25 cellular contexts compared by ENCODE assay signal in genomic region chr6:45455408-45455807, GRCh38.
DNase-seq lines count a peak whose midpoint lies in the region; ATAC-seq, FAIRE-seq and TF ChIP-seq lines count a peak whose summit lies in the region.
"Had no signal": no experiment of that assay in that cellular context is flagged by ENCODE, and none has a peak within 500 bp of the region (broad histone marks: within the 10 kb centered on the region; RNA-seq: fewer than 3 reads in every experiment).

No MANE protein-coding gene starts in this region.

- H2BK15ac ChIP-seq in IMR-90 (ENCODE audit: low read depth, low read length), result peak overlapping the region; percentile 79; the same call in 1 of the 3 replicates
- no peak overlapping the region for H2BK15ac ChIP-seq in mesendoderm (replicated peaks; ENCODE audit: low read depth)

- no peak overlapping the region for H4K8ac ChIP-seq in IMR-90 (ENCODE audit: low read depth in 2 of 2, low read length in 2 of 2)
- H4K8ac ChIP-seq in mesendoderm (ENCODE audit: low read depth, low read length), result no peak overlapping the region

- H3K9ac ChIP-seq in IMR-90 (ENCODE audit: low read depth, low read length), result no peak overlapping the region
- H3K9ac ChIP-seq in K562 (ENCODE audit: insufficient read depth in 1 of 2, low read depth in 2 of 2, low read length in 2 of 2), result no peak overlapping the region
- no peak overlapping the region for H3K9ac ChIP-seq in mesendoderm (ENCODE audit: low read length)
- H3K9ac ChIP-seq: BLaER1 treated with 17β-estradiol and CSF1 and Interleukin-3, amounts not matched to agents 10 nM and 100 nM had no signal

- peak overlapping the region; percentile 35; the same call in 1 of the 2 replicates for H3K18ac ChIP-seq in IMR-90 (ENCODE audit: low read depth, low read length)
- peak overlapping the region; percentile 51 for H3K18ac ChIP-seq in mesendoderm (ENCODE audit: low read length)

- TF ChIP-seq RAD21 in IMR-90 (IDR thresholded peaks at IDR 0.05; ENCODE audit: low read length) (no peak), K562 (CRISPR knock-in tag; conservative IDR thresholded peaks at IDR 0.05 in 1 of 2, IDR thresholded peaks at IDR 0.05 in 1 of 2) (no peak)

- no peak overlapping the region for H2AK9ac ChIP-seq in IMR-90 (replicated peaks; ENCODE audit: low read depth, low read length, poor library complexity)

- intact Hi-C loops in IMR-90 (cut with micrococcal nuclease) (no loop called here), Panc1 (cut with micrococcal nuclease; ENCODE audit: unreplicated experiment) (no loop called here), K562 (cut with micrococcal nuclease) (no loop called here)

- peak overlapping the region; percentile 57; the same call in 1 of the 2 replicates for H2BK120ac ChIP-seq in IMR-90 (ENCODE audit: low read depth, low read length)
- no peak overlapping the region for H2BK120ac ChIP-seq in mesendoderm (ENCODE audit: low read depth, low read length)

- H3K4me3 ChIP-seq in IMR-90 (ENCODE audit: insufficient read depth, low read depth, low read length) (no peak overlapping the region), Panc1 (ENCODE audit: low read depth in 2 of 2, low read length in 2 of 2) (no peak overlapping the region), K562 (no peak overlapping the region), mesendoderm (ENCODE audit: low read length) (no peak overlapping the region), tibial nerve (no peak overlapping the region)
- H3K4me3 ChIP-seq: A549; BLaER1 treated with 17β-estradiol and CSF1 and Interleukin-3, amounts not matched to agents 10 nM and 100 nM; GM23338; HAP-1 had no signal

- ATAC-seq in IMR-90 (ENCODE audit: low read depth), result no peak
- ATAC-seq in Panc1, result no peak
- ATAC-seq in K562, result no peak; the same call in 2 of the 3 replicates
- no peak for ATAC-seq in HG02970 (IDR thresholded peaks at IDR 0.05; ENCODE audit: low FRiP score, unreplicated experiment)
- ATAC-seq: A549, GM23338 had no signal

- no peak overlapping the region for H3K23ac ChIP-seq in IMR-90 (ENCODE audit: low read depth, low read length)
- no peak overlapping the region for H3K23ac ChIP-seq in mesendoderm (ENCODE audit: low read length)

- H3K9me1 ChIP-seq in IMR-90 (ENCODE audit: insufficient read depth, low read length) (peaks cover 3% of the 10 kb centered on the region), K562 (ENCODE audit: control insufficient read depth, insufficient read depth, low read length) (no peaks in the 10 kb centered on the region)

- H3K79me1 ChIP-seq in IMR-90 (ENCODE audit: low read depth in 1 of 2, low read length in 2 of 2) (peaks cover 7 to 43% of the 10 kb centered on the region in 2 experiments; a peak in 3 of 4 replicates), mesendoderm (ENCODE audit: low read length) (no peaks in the 10 kb centered on the region)

- H4K20me1 ChIP-seq in IMR-90 (ENCODE audit: insufficient read depth, low read length), result no peaks in the 10 kb centered on the region
- H4K20me1 ChIP-seq in K562 (replicated peaks; ENCODE audit: control insufficient read depth, insufficient read depth, low read length), result no peaks in the 10 kb centered on the region
- H4K20me1 ChIP-seq: BLaER1 treated with 17β-estradiol and CSF1 and Interleukin-3, amounts not matched to agents 10 nM and 100 nM had no signal

- TF ChIP-seq CTCF in IMR-90 (conservative IDR thresholded peaks at IDR 0.05; ENCODE audit: low read depth, low read length) (no peak), Panc1 (IDR thresholded peaks at IDR 0.05) (no peak), K562 (IDR thresholded peaks at IDR 0.05 in 2 of 3, conservative IDR thresholded peaks at IDR 0.05 in 1 of 3; ENCODE audit: insufficient read depth in 2 of 3, low read depth in 1 of 3, low read length in 3 of 3) (no peak), tibial nerve (IDR thresholded peaks at IDR 0.05) (no peak)

- H3K27ac ChIP-seq in IMR-90 (ENCODE audit: insufficient read depth, low read length), result no peak overlapping the region
- peak overlapping the region; percentile 75; the same call in 1 of the 2 replicates for H3K27ac ChIP-seq in Panc1 (ENCODE audit: low read length)
- H3K27ac ChIP-seq in K562 (ENCODE audit: extremely low read depth, low read depth, low read length), result no peak overlapping the region
- no peak overlapping the region for H3K27ac ChIP-seq in mesendoderm (ENCODE audit: low read depth, low read length)
- no peak overlapping the region for H3K27ac ChIP-seq in tibial nerve
- H3K27ac ChIP-seq: A549; BLaER1 treated with 17β-estradiol and CSF1 and Interleukin-3, amounts not matched to agents 10 nM and 100 nM had no signal

- H2BK20ac ChIP-seq in IMR-90 (ENCODE audit: low read depth, low read length), result peak overlapping the region; percentile 62

- TF ChIP-seq POLR2A in IMR-90 (IDR thresholded peaks at IDR 0.05; ENCODE audit: low read depth, low read length) (no peak), K562 (conservative IDR thresholded peaks at IDR 0.05) (no peak), tibial nerve (IDR thresholded peaks at IDR 0.05) (no peak)

- in situ Hi-C loops in IMR-90 (cut with MboI; ENCODE audit: low sequenced_read_pairs), result no loop called here
- in situ Hi-C loops in Panc1 (cut with HindIII; ENCODE audit: low pct_unique_long_range_greater_than_20kb, low sequenced_read_pairs), result no loop called here
- in situ Hi-C loops in K562 (cut with MboI), result no loop called here

- FAIRE-seq in K562 (lab: Jason Lieb, UNC), result no peak
- FAIRE-seq: A549, D721Med, GM12891, GM18507, H54 had no signal

- H3K4me1 ChIP-seq in IMR-90 (ENCODE audit: control insufficient read depth, insufficient read depth, low read length) (peaks cover 6% of the 10 kb centered on the region), Panc1 (ENCODE audit: control insufficient read depth, insufficient read depth, low read length) (peaks cover 27% of the 10 kb centered on the region), K562 (replicated peaks in 1 of 2; ENCODE audit: control insufficient read depth in 2 of 2, insufficient read depth in 2 of 2, low read length in 2 of 2) (peaks cover 0 to 37% of the 10 kb centered on the region in 2 experiments; a peak in 3 of 5 replicates), mesendoderm (ENCODE audit: control insufficient read depth, low read depth, low read length) (peaks cover 6% of the 10 kb centered on the region), tibial nerve (peaks cover 0 to 9% (median 4%) of the 10 kb centered on the region in 4 donors)
- H3K4me1 ChIP-seq: BE2C, HAP-1 had no signal

- no peak overlapping the region for H3K4me2 ChIP-seq in IMR-90 (ENCODE audit: low read depth, low read length)
- no peak overlapping the region for H3K4me2 ChIP-seq in K562 (ENCODE audit: insufficient read depth, low read length)
- no peak overlapping the region for H3K4me2 ChIP-seq in mesendoderm (ENCODE audit: low read length)
- H3K4me2 ChIP-seq: A549, GM23338 had no signal

- DNase-seq in IMR-90 (no peak), Panc1 (ENCODE audit: low read depth, low spot score) (no peak), K562 (ENCODE audit: extremely low read depth in 1 of 4, low spot score in 3 of 4) (no peak), mesendoderm (no peak), foreskin melanocyte (no peak), NCI-H146 (lab: John Stamatoyannopoulos, UW) (no peak), tibial nerve (ENCODE audit: low spot score in 2 of 2) (no peak)
- DNase-seq: 8988T; ACHN; AML-193; BE2C; CD4-positive, alpha-beta T cell; CD8-positive, alpha-beta memory T cell; DMS 273 treated with DMSO at 0.1 percent for 48 hours; DMS79; GF-D8 had no signal

- WGBS in IMR-90 (ENCODE audit: extremely low coverage in 2 of 2, insufficient read length in 1 of 2), 2 experiments, result 100% methylated on average over 1 of the region's 6 CpGs; no CpG with 5 or more reads in 1 of the 2 experiments
- WGBS in K562 (ENCODE audit: insufficient coverage, low coverage, missing lambda C conversion rate), result 20% methylated on average over 6 of the region's 6 CpGs
- WGBS in mesendoderm (ENCODE audit: extremely low coverage, insufficient coverage, low lambda C conversion rate), result no CpG with 5 or more reads among the region's 6 CpGs
- 81 to 83% methylated on average over 6 of the region's 6 CpGs for whole genome bisulfite sequencing in tibial nerve, 2 donors

- H2AFZ ChIP-seq in IMR-90 (replicated peaks; ENCODE audit: low read length, poor library complexity) (no peak overlapping the region), K562 (ENCODE audit: low read depth, low read length) (peak overlapping the region; percentile 61; the same call in 1 of the 2 replicates)
- H2AFZ ChIP-seq: GM23338 had no signal

- peak overlapping the region; percentile 28; the same call in 1 of the 2 replicates for H3K14ac ChIP-seq in IMR-90 (replicated peaks; ENCODE audit: low read depth, low read length)

- TF ChIP-seq EP300 in K562 (IDR thresholded peaks at IDR 0.05; ENCODE audit: low read length) (no peak), tibial nerve (IDR thresholded peaks at IDR 0.05) (no peak)

- H4K5ac ChIP-seq in IMR-90 (ENCODE audit: low read depth, low read length), result no peak overlapping the region; the same call in 1 of the 2 replicates
- H4K5ac ChIP-seq in mesendoderm (ENCODE audit: low read length), result no peak overlapping the region

- POLR2A ChIA-PET in IMR-90 (lab: Charles Lee; ENCODE audit: unreplicated experiment), result no interaction called here
- POLR2A ChIA-PET in Panc1 (lab: Charles Lee), result no interaction called here
- POLR2A ChIA-PET in K562 (lab: Yijun Ruan, JAX), result interaction anchor here (0.6 to 1.4 kb wide), 2 partner anchors 9 to 259 kb away, joined by 3 to 5 read pairs; no protein-coding TSS in a partner anchor

- H3K27me3 ChIP-seq in IMR-90 (ENCODE audit: control insufficient read depth, insufficient read depth, low read length) (no peaks in the 10 kb centered on the region), Panc1 (ENCODE audit: control insufficient read depth, insufficient read depth, low read length) (no peaks in the 10 kb centered on the region), K562 (ENCODE audit: control insufficient read depth in 2 of 2, insufficient read depth in 2 of 2, low read length in 2 of 2) (no peaks in the 10 kb centered on the region; a peak in 1 of 5 replicates), mesendoderm (ENCODE audit: insufficient read depth, low read length, poor library complexity) (no peaks in the 10 kb centered on the region), tibial nerve (no peaks in the 10 kb centered on the region)
- H3K27me3 ChIP-seq: BLaER1 treated with 17β-estradiol and CSF1 and Interleukin-3, amounts not matched to agents 10 nM and 100 nM had no signal

- H3K36me3 ChIP-seq in IMR-90 (ENCODE audit: control insufficient read depth, insufficient read depth, low read length) (peaks cover 1% of the 10 kb centered on the region), Panc1 (ENCODE audit: control insufficient read depth, insufficient read depth, low read length) (no peaks in the 10 kb centered on the region), K562 (ENCODE audit: control insufficient read depth, insufficient read depth, low read length) (no peaks in the 10 kb centered on the region), mesendoderm (ENCODE audit: control insufficient read depth, insufficient read depth, low read length) (no peaks in the 10 kb centered on the region), tibial nerve (peaks cover 0 to 5% (median 0%) of the 10 kb centered on the region in 3 donors)
- H3K36me3 ChIP-seq: BE2C; BLaER1 treated with 17β-estradiol and CSF1 and Interleukin-3, amounts not matched to agents 10 nM and 100 nM; HAP-1 had no signal

- CTCF ChIA-PET in IMR-90 (lab: Yijun Ruan, JAX) (interaction anchor here (0.7 kb wide), 1 partner anchor 779 kb away, joined by 3 read pairs; no protein-coding TSS in a partner anchor), Panc1 (lab: Charles Lee) (no interaction called here), K562 (lab: Yijun Ruan, JAX; ENCODE audit: low intra/inter-chr PET ratio) (no interaction called here)

- no TSS peak for BruUV-seq in IMR-90 (replicated peaks; lab: Mats Ljungman, UMichigan)
- BruUV-seq in Panc1 (replicated peaks; lab: Mats Ljungman, UMichigan), result no TSS peak
- no TSS peak for BruUV-seq in K562 (replicated peaks; lab: Mats Ljungman, UMichigan)

- H3K56ac ChIP-seq in IMR-90 (ENCODE audit: extremely low read depth, insufficient read depth, low read length) (no peak overlapping the region), mesendoderm (ENCODE audit: low read length) (no peak overlapping the region)

- H2AK5ac ChIP-seq in IMR-90 (ENCODE audit: low read depth, low read length), result peak overlapping the region; percentile 62; the same call in 1 of the 2 replicates
- no peak overlapping the region for H2AK5ac ChIP-seq in mesendoderm (ENCODE audit: low read length)

- H3K4ac ChIP-seq in IMR-90 (ENCODE audit: low read depth, low read length) (peak overlapping the region; percentile 59; the same call in 1 of the 2 replicates), mesendoderm (ENCODE audit: low read depth, low read length) (no peak overlapping the region)

- peak overlapping the region; percentile 46; the same call in 1 of the 2 replicates for H4K91ac ChIP-seq in IMR-90 (ENCODE audit: insufficient read depth, low read depth, low read length)

- no peaks in the 10 kb centered on the region for H3K79me2 ChIP-seq in K562 (ENCODE audit: control insufficient read depth, insufficient read depth, low read length)
- no peaks in the 10 kb centered on the region for H3K79me2 ChIP-seq in mesendoderm (ENCODE audit: control insufficient read depth, insufficient read depth, low read length)

- no peaks in the 10 kb centered on the region for H3K9me3 ChIP-seq in IMR-90 (ENCODE audit: control insufficient read depth, insufficient read depth, low read length)
- H3K9me3 ChIP-seq in Panc1 (ENCODE audit: control insufficient read depth, insufficient read depth, low read depth, low read length), result no peaks in the 10 kb centered on the region
- no peaks in the 10 kb centered on the region for H3K9me3 ChIP-seq in K562 (replicated peaks; ENCODE audit: control insufficient read depth, insufficient read depth, low read depth, low read length)
- H3K9me3 ChIP-seq in tibial nerve, result peaks cover 0 to 3% (median 0%) of the 10 kb centered on the region in 4 donors
- H3K9me3 ChIP-seq: A549; BE2C; BLaER1 treated with 17β-estradiol and CSF1 and Interleukin-3, amounts not matched to agents 10 nM and 100 nM; HAP-1 had no signal

- dilution Hi-C loops in IMR-90 (cut with HindIII; ENCODE audit: low sequenced_read_pairs, unreplicated experiment), result no loop called here

- H2BK5ac ChIP-seq in IMR-90 (ENCODE audit: low read depth, low read length, poor library complexity, severe bottlenecking), result no peak overlapping the region
- H2BK5ac ChIP-seq in mesendoderm (ENCODE audit: low read length), result no peak overlapping the region
